15 cellular contexts compared by ENCODE assay signal in genomic region chr2:50614056-50614455, GRCh38.
"Had no signal": no experiment of that assay in that cellular context is flagged by ENCODE, and none has a peak within 500 bp of the region (broad histone marks: within the 10 kb centered on the region; RNA-seq: fewer than 3 reads in every experiment).

No MANE protein-coding gene starts in this region.

- H3K4me2 ChIP-seq: neural progenitor cell had no signal

- FAIRE-seq: pancreas had no signal

- H3K9ac ChIP-seq: neural progenitor cell had no signal

- H3K4me3 Mint-ChIP-seq: activated CD4-positive, alpha-beta memory T cell treated with anti-CD3 and anti-CD28 coated beads, Interleukin-2, amount 10 ng/mL, durations not matched to agents 7 days and 5 days; activated T-cell treated with anti-CD3 and anti-CD28 coated beads, Interleukin-2, amount 50 U/mL, for 4 hours; brain; effector memory CD8-positive, alpha-beta T cell; immature natural killer cell; naive B cell; neural progenitor cell; stimulated activated memory B cell treated with anti-CD40 and anti-IgM and Interleukin-4, amounts not matched to agents 10 μg/mL and 1 μg/mL and 100 μg/mL, for 72 hours; T-helper 17 cell had no signal

- H3K27me3 Mint-ChIP-seq: activated CD4-positive, alpha-beta memory T cell treated with anti-CD3 and anti-CD28 coated beads, Interleukin-2, amount 10 ng/mL, durations not matched to agents 7 days and 5 days; brain; effector memory CD8-positive, alpha-beta T cell; stimulated activated memory B cell treated with anti-CD40 and anti-IgM and Interleukin-4, amounts not matched to agents 10 μg/mL and 1 μg/mL and 100 μg/mL, for 72 hours; T-helper 17 cell had no signal

- H3K9me3 ChIP-seq: adrenal gland, pancreas had no signal

- H3K9me3 Mint-ChIP-seq: activated CD4-positive, alpha-beta memory T cell treated with anti-CD3 and anti-CD28 coated beads, Interleukin-2, amount 10 ng/mL, durations not matched to agents 7 days and 5 days; brain; neural progenitor cell; stimulated activated memory B cell treated with anti-CD40 and anti-IgM and Interleukin-4, amounts not matched to agents 10 μg/mL and 1 μg/mL and 100 μg/mL, for 72 hours had no signal

- DNase-seq: activated CD4-positive, alpha-beta memory T cell treated with anti-CD3 and anti-CD28 coated beads, Interleukin-2, amount 10 ng/mL, durations not matched to agents 7 days and 5 days; activated CD4-positive, alpha-beta T cell treated with anti-CD3 and anti-CD28 coated beads for 4 hours; activated effector memory CD4-positive, alpha-beta T cell treated with Interleukin-2 at 50 U/mL for 16 hours; activated naive CD4-positive, alpha-beta T cell treated with anti-CD3 and anti-CD28 coated beads, Interleukin-2, amount 50 U/mL, for 16 hours; activated T-cell treated with anti-CD3 and anti-CD28 coated beads, Interleukin-2, amount 50 U/mL, for 4 hours; adrenal gland; dermis blood vessel endothelial cell; effector memory CD8-positive, alpha-beta T cell; immature natural killer cell; naive B cell; pancreas; T-helper 17 cell had no signal

- H2AFZ ChIP-seq: neural progenitor cell had no signal

- ATAC-seq: activated T-cell treated with anti-CD3 and anti-CD28 coated beads, Interleukin-2, amount 50 U/mL, for 4 hours; effector memory CD8-positive, alpha-beta T cell; stimulated activated memory B cell treated with anti-CD40 and anti-IgM and Interleukin-4, amounts not matched to agents 10 μg/mL and 1 μg/mL and 100 μg/mL, for 72 hours; T-helper 17 cell had no signal

- H3K4me1 Mint-ChIP-seq: activated CD4-positive, alpha-beta memory T cell treated with anti-CD3 and anti-CD28 coated beads, Interleukin-2, amount 10 ng/mL, durations not matched to agents 7 days and 5 days; immature natural killer cell; naive B cell; stimulated activated memory B cell treated with anti-CD40 and anti-IgM and Interleukin-4, amounts not matched to agents 10 μg/mL and 1 μg/mL and 100 μg/mL, for 72 hours; T-helper 17 cell had no signal

- H3K4me3 ChIP-seq: adrenal gland, neural progenitor cell, pancreas had no signal

- H3K36me3 Mint-ChIP-seq: immature natural killer cell; naive B cell; neural progenitor cell; stimulated activated memory B cell treated with anti-CD40 and anti-IgM and Interleukin-4, amounts not matched to agents 10 μg/mL and 1 μg/mL and 100 μg/mL, for 72 hours had no signal

- H3K36me3 ChIP-seq: adrenal gland, neural progenitor cell, pancreas had no signal

- H3K27ac Mint-ChIP-seq: activated CD4-positive, alpha-beta memory T cell treated with anti-CD3 and anti-CD28 coated beads, Interleukin-2, amount 10 ng/mL, durations not matched to agents 7 days and 5 days; effector memory CD8-positive, alpha-beta T cell; immature natural killer cell; naive B cell; neural progenitor cell; stimulated activated memory B cell treated with anti-CD40 and anti-IgM and Interleukin-4, amounts not matched to agents 10 μg/mL and 1 μg/mL and 100 μg/mL, for 72 hours; T-helper 17 cell had no signal

- H3K4me1 ChIP-seq: adrenal gland, pancreas had no signal

- H3K27me3 ChIP-seq: adrenal gland, neural progenitor cell, pancreas had no signal

- H3K27ac ChIP-seq: adrenal gland, neural progenitor cell, pancreas had no signal
